Comparison of ENCODE assay signal across 17 cellular contexts in genomic region chr6:85462673-85463072, GRCh38. TPM values are rescaled to one million over a fixed set of nuclear protein-coding genes. Genes with fewer than 3 reads are reported as not detected.
DNase-seq lines count a peak whose midpoint lies in the region; ATAC-seq and TF ChIP-seq lines count a peak whose summit lies in the region.
"Had no signal": no experiment of that assay in that cellular context is flagged by ENCODE, and none has a peak within 500 bp of the region (broad histone marks: within the 10 kb centered on the region; RNA-seq: fewer than 3 reads in every experiment).

No MANE protein-coding gene starts in this region.

- H3K4me1 Mint-ChIP-seq in T-helper 2 cell treated with Interferon-gamma antibody and Interleukin-4, amounts not matched to agents 5 μg/mL and 100 μg/mL, for 36 hours (ENCODE audit: low read depth): peaks cover 75% of the 10 kb centered on the region

- intact Hi-C loops in PC-3 (cut with micrococcal nuclease): no loop called here
- intact Hi-C loops in lower lobe of right lung (cut with DNase I): no loop called here

- H3K4me2 ChIP-seq in PC-3 (ENCODE audit: low read length): no peak overlapping the region
- peak overlapping the region; percentile 81 for H3K4me2 ChIP-seq in smooth muscle cell

- H3K4me3 Mint-ChIP-seq in T-helper 2 cell treated with Interferon-gamma antibody and Interleukin-4, amounts not matched to agents 5 μg/mL and 100 μg/mL, for 36 hours: peak overlapping the region; percentile 76
- H3K4me3 Mint-ChIP-seq: activated CD4-positive, alpha-beta memory T cell treated with anti-CD3 and anti-CD28 coated beads, Interleukin-2, amount 10 ng/mL, durations not matched to agents 7 days and 5 days had no signal

- DNase-seq in T-helper 2 cell treated with Interferon-gamma antibody and Interleukin-4, amounts not matched to agents 5 μg/mL and 100 μg/mL, for 36 hours (ENCODE audit: low spot score): no peak
- DNase-seq in T-helper 2 cell (no peak), PC-3 (no peak), dermis blood vessel endothelial cell (peak; percentile 49), smooth muscle cell (lab: John Stamatoyannopoulos, UW; ENCODE audit: unreplicated experiment) (no peak), epidermal melanocyte (ENCODE audit: insufficient read length, low spot score) (no peak), T1000 (lab: John Stamatoyannopoulos, UW) (no peak), lower lobe of right lung (no peak)
- DNase-seq: activated CD4-positive, alpha-beta memory T cell treated with anti-CD3 and anti-CD28 coated beads, Interleukin-2, amount 10 ng/mL, durations not matched to agents 7 days and 5 days; activated naive CD4-positive, alpha-beta T cell treated with Interleukin-2 at 50 U/mL for 16 hours; mesendoderm; NCI-H1105 treated with DMSO at 0.1 percent for 48 hours; NCI-H226; OCI-M1; pancreas; stimulated activated CD4-positive, alpha-beta T cell treated with anti-CD3 and anti-CD28 coated beads, Interleukin-12 subunit alpha, Interleukin-12 subunit beta, amount 100 ng/mL, for 4 hours had no signal

- peaks cover 9% of the 10 kb centered on the region for H3K36me3 Mint-ChIP-seq in T-helper 2 cell treated with Interferon-gamma antibody and Interleukin-4, amounts not matched to agents 5 μg/mL and 100 μg/mL, for 36 hours (ENCODE audit: low read depth)

- H3K27me3 Mint-ChIP-seq in T-helper 2 cell treated with Interferon-gamma antibody and Interleukin-4, amounts not matched to agents 5 μg/mL and 100 μg/mL, for 36 hours (ENCODE audit: low read depth): no peaks in the 10 kb centered on the region

- POLR2A ChIA-PET in PC-3 (lab: Charles Lee; ENCODE audit: unreplicated experiment): no interaction called here

- peaks cover 79% of the 10 kb centered on the region for H3K4me1 ChIP-seq in PC-3 (ENCODE audit: insufficient read depth, low read length)
- H3K4me1 ChIP-seq in smooth muscle cell (ENCODE audit: low read depth): peaks cover 18% of the 10 kb centered on the region
- H3K4me1 ChIP-seq in lower lobe of right lung: peaks cover 38% of the 10 kb centered on the region

- H3K9me3 ChIP-seq in PC-3 (ENCODE audit: low read length) (no peaks in the 10 kb centered on the region), smooth muscle cell (replicated peaks; ENCODE audit: low read depth) (no peaks in the 10 kb centered on the region), lower lobe of right lung (no peaks in the 10 kb centered on the region)
- H3K9me3 ChIP-seq: pancreas, tibial nerve had no signal

- H3K27ac ChIP-seq in PC-3 (ENCODE audit: low read length): no peak overlapping the region
- peak overlapping the region; percentile 100 for H3K27ac ChIP-seq in smooth muscle cell (ENCODE audit: low read depth)
- H3K27ac ChIP-seq in lower lobe of right lung: no peak overlapping the region
- H3K27ac ChIP-seq: pancreas had no signal

- no peaks in the 10 kb centered on the region for H3K79me2 ChIP-seq in PC-3 (ENCODE audit: low read length)
- H3K79me2 ChIP-seq in smooth muscle cell (ENCODE audit: low read depth): peaks cover 6% of the 10 kb centered on the region

- H3K36me3 ChIP-seq in PC-3 (ENCODE audit: low read depth, low read length) (no peaks in the 10 kb centered on the region), smooth muscle cell (ENCODE audit: low read depth) (peaks cover 6% of the 10 kb centered on the region), lower lobe of right lung (no peaks in the 10 kb centered on the region)
- H3K36me3 ChIP-seq: pancreas, tibial nerve had no signal

- no peak for ATAC-seq in PC-3
- ATAC-seq in lower lobe of right lung: no peak
- ATAC-seq: pancreas had no signal

- BruUV-seq in PC-3 (replicated peaks; lab: Mats Ljungman, UMichigan): no TSS peak

- WGBS in smooth muscle cell (ENCODE audit: low lambda C conversion rate): 74% methylated on average over 2 of the region's 2 CpGs

- H3K27me3 ChIP-seq in PC-3 (ENCODE audit: low read length) (no peaks in the 10 kb centered on the region), smooth muscle cell (ENCODE audit: low read depth) (no peaks in the 10 kb centered on the region), lower lobe of right lung (ENCODE audit: low read depth) (no peaks in the 10 kb centered on the region)
- H3K27me3 ChIP-seq: pancreas, tibial nerve had no signal

- H3K4me3 ChIP-seq in PC-3 (ENCODE audit: low read length) (no peak overlapping the region), smooth muscle cell (no peak overlapping the region), lower lobe of right lung (no peak overlapping the region)
- H3K4me3 ChIP-seq: pancreas, tibial nerve had no signal

- H4K20me1 ChIP-seq in PC-3 (ENCODE audit: low read length) (no peaks in the 10 kb centered on the region), smooth muscle cell (ENCODE audit: low read depth) (no peaks in the 10 kb centered on the region)

- H3K9me3 Mint-ChIP-seq in T-helper 2 cell treated with Interferon-gamma antibody and Interleukin-4, amounts not matched to agents 5 μg/mL and 100 μg/mL, for 36 hours: no peaks in the 10 kb centered on the region
- H3K9me3 Mint-ChIP-seq: activated CD4-positive, alpha-beta memory T cell treated with anti-CD3 and anti-CD28 coated beads, Interleukin-2, amount 10 ng/mL, durations not matched to agents 7 days and 5 days had no signal

- TF ChIP-seq CTCF in PC-3 (conservative IDR thresholded peaks at IDR 0.05; ENCODE audit: low read depth, low read length) (no peak), smooth muscle cell (IDR thresholded peaks at IDR 0.05; ENCODE audit: borderline replicate concordance, insufficient read depth, poor library complexity, severe bottlenecking) (no peak), lower lobe of right lung (IDR thresholded peaks at IDR 0.05) (no peak)

- H2AFZ ChIP-seq in PC-3 (ENCODE audit: low read length) (no peak overlapping the region), smooth muscle cell (ENCODE audit: low read depth) (no peak overlapping the region)

- H3K9ac ChIP-seq in PC-3 (ENCODE audit: low read length) (peak overlapping the region; percentile 73; the same call in 1 of the 2 replicates), smooth muscle cell (ENCODE audit: low read depth) (peak overlapping the region; percentile 76)

- H3F3A ChIP-seq in PC-3 (ENCODE audit: low read length, unreplicated experiment) (no peaks in the 10 kb centered on the region), smooth muscle cell (ENCODE audit: low read depth) (peaks cover 20% of the 10 kb centered on the region)

- peak overlapping the region; percentile 86 for H3K27ac Mint-ChIP-seq in T-helper 2 cell treated with Interferon-gamma antibody and Interleukin-4, amounts not matched to agents 5 μg/mL and 100 μg/mL, for 36 hours

- no peaks in the 10 kb centered on the region for H3K9me2 ChIP-seq in PC-3 (replicated peaks; ENCODE audit: low read length)

- CTCF ChIA-PET in PC-3 (lab: Charles Lee): no interaction called here

RNA-seq across cellular contexts. Expression of gene NT5E, which starts 12.8 kb away (rescaled TPM):
- total RNA-seq in PC-3 (2014; rRNA removed) (9.0 and 15.8 TPM in 2 replicates), dermis blood vessel endothelial cell (96.7 and 157 TPM in 2 replicates), smooth muscle cell (124 and 137 TPM in 2 replicates), lower lobe of right lung (18.0 TPM)
- 72.8 and 88.6 TPM in 2 replicates for polyA plus RNA-seq in smooth muscle cell
